ENCODE assay signal across 9 cellular contexts in the genomic region with DNA sequence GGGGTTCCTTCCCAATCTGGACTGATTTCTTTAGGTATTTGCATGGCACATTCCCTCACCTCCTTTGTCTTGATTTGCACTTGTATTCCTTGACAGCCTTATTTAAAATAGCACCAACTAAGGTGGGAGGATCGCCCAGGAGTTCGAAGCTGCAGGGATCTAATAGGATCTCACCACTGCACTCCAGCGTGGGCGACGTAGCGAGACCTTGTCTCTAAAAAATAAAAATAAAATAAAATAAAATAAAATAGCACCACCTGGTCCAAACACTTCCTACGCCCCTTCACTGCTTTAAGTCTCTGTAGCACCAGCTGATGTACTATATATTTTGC. TPM values are rescaled to one million over a fixed set of nuclear protein-coding genes. Genes with fewer than 3 reads are reported as not detected.
DNase-seq lines count a peak whose midpoint lies in the region; ATAC-seq, FAIRE-seq and TF ChIP-seq lines count a peak whose summit lies in the region.
"Had no signal": no experiment of that assay in that cellular context is flagged by ENCODE, and none has a peak within 500 bp of the region (broad histone marks: within the 10 kb centered on the region; RNA-seq: fewer than 3 reads in every experiment).

No MANE protein-coding gene starts in this region.

- POLR2A ChIA-PET in naive thymus-derived CD4-positive, alpha-beta T cell (lab: Charles Lee): interaction anchor here (0.6 to 3.2 kb wide), 6 partner anchors 36 to 701 kb away, joined by 3 to 21 read pairs (median 6); a partner anchor contains a TSS

- peak overlapping the region; percentile 69 to 97 for H3K9ac ChIP-seq in colonic mucosa (ENCODE audit: low read depth in 2 of 2, low read length in 2 of 2)

- no peaks in the 10 kb centered on the region for H3K27me3 ChIP-seq in ACC112 (ENCODE audit: insufficient read depth, low read length)
- no peaks in the 10 kb centered on the region for H3K27me3 ChIP-seq in colonic mucosa
- no peaks in the 10 kb centered on the region for H3K27me3 ChIP-seq in naive thymus-derived CD4-positive, alpha-beta T cell (ENCODE audit: control insufficient read depth in 2 of 2, insufficient read depth in 2 of 2, low read length in 2 of 2)

- peak overlapping the region; percentile 87 to 99 (median 95) for H3K4me3 Mint-ChIP-seq in naive thymus-derived CD4-positive, alpha-beta T cell

- H3K36me3 ChIP-seq in ACC112 (ENCODE audit: insufficient read depth, low read length): no peaks in the 10 kb centered on the region
- no peaks in the 10 kb centered on the region for H3K36me3 ChIP-seq in colonic mucosa
- H3K36me3 ChIP-seq in naive thymus-derived CD4-positive, alpha-beta T cell (ENCODE audit: control insufficient read depth in 2 of 3, insufficient read depth in 3 of 3, low read length in 3 of 3): no peaks in the 10 kb centered on the region

- H3K36me3 Mint-ChIP-seq in naive thymus-derived CD4-positive, alpha-beta T cell: peaks cover 0 to 12% (median 0%) of the 10 kb centered on the region in 5 donors

- H3K27ac Mint-ChIP-seq in naive thymus-derived CD4-positive, alpha-beta T cell: peak overlapping the region; percentile 86 to 97 (median 89)

- H3K4me1 Mint-ChIP-seq in naive thymus-derived CD4-positive, alpha-beta T cell: peaks cover 14 to 29% (median 22%) of the 10 kb centered on the region in 7 donors

- H3K9me3 ChIP-seq in colonic mucosa: no peaks in the 10 kb centered on the region
- H3K9me3 ChIP-seq in naive thymus-derived CD4-positive, alpha-beta T cell (ENCODE audit: control insufficient read depth in 2 of 3, low read length in 3 of 3): no peaks in the 10 kb centered on the region

- H3K4me3 ChIP-seq in ACC112 (ENCODE audit: low read depth, low read length) (peak overlapping the region; percentile 98), colonic mucosa (peak overlapping the region; percentile 62)
- H3K4me3 ChIP-seq in Jurkat, Clone E6-1 (ENCODE audit: low read length): peak overlapping the region; percentile 95
- peak overlapping the region; percentile 99 for H3K4me3 ChIP-seq in naive thymus-derived CD4-positive, alpha-beta T cell (ENCODE audit: low read length)

- no peak for ATAC-seq in naive thymus-derived CD4-positive, alpha-beta T cell
- no peak for ATAC-seq in GM21367 (IDR thresholded peaks at IDR 0.05; ENCODE audit: unreplicated experiment)

- DNase-seq in Jurkat, Clone E6-1 (ENCODE audit: low read depth, low spot score): no peak
- DNase-seq in colonic mucosa (no peak), GM12892 (ENCODE audit: insufficient read length) (no peak), NCI-H1694 treated with DMSO at 0.1 percent for 48 hours (lab: John Stamatoyannopoulos, UW) (no peak), D341Med (ENCODE audit: low spot score) (no peak)
- DNase-seq in naive thymus-derived CD4-positive, alpha-beta T cell: peak in 1 of 9 donors; percentile 10
- DNase-seq: NCI-H1436 treated with DMSO at 0.1 percent for 48 hours had no signal

- CTCF ChIA-PET in naive thymus-derived CD4-positive, alpha-beta T cell (lab: Charles Lee): interaction anchor here (1.0 to 2.7 kb wide), 3 partner anchors 9 to 35 kb away, joined by 3 to 21 read pairs (median 4); a partner anchor contains a TSS

- no peaks in the 10 kb centered on the region for H3K9me3 Mint-ChIP-seq in naive thymus-derived CD4-positive, alpha-beta T cell

- no peaks in the 10 kb centered on the region for H3K79me2 ChIP-seq in ACC112 (ENCODE audit: control insufficient read depth, insufficient read depth, low read length, unreplicated experiment)

- peaks cover 4% of the 10 kb centered on the region for H3K4me1 ChIP-seq in ACC112 (ENCODE audit: control insufficient read depth, insufficient read depth, low read length, unreplicated experiment)
- H3K4me1 ChIP-seq in colonic mucosa: no peaks in the 10 kb centered on the region
- peaks cover 5 to 7% of the 10 kb centered on the region in 2 donors for H3K4me1 ChIP-seq in naive thymus-derived CD4-positive, alpha-beta T cell (ENCODE audit: control insufficient read depth in 2 of 2, insufficient read depth in 2 of 2, low read length in 2 of 2)

- H2AFZ ChIP-seq in ACC112 (ENCODE audit: low read length, unreplicated experiment): no peak overlapping the region

- intact Hi-C loops in colonic mucosa (cut with DNase I): no loop called here
- intact Hi-C loops in naive thymus-derived CD4-positive, alpha-beta T cell (cut with micrococcal nuclease): loop anchor here in 1 of 2 donors (5.0 kb wide), 5 partner anchors 34 to 456 kb away; a partner anchor contains a TSS

- H3K27me3 Mint-ChIP-seq in naive thymus-derived CD4-positive, alpha-beta T cell: peaks cover 0 to 11% (median 0%) of the 10 kb centered on the region in 5 donors

- no peak for TF ChIP-seq POLR2A in GM12892 (IDR thresholded peaks at IDR 0.05; ENCODE audit: low read depth, low read length)

- H3K27ac ChIP-seq in ACC112 (ENCODE audit: low read depth, low read length): no peak overlapping the region
- no peak overlapping the region for H3K27ac ChIP-seq in colonic mucosa
- H3K27ac ChIP-seq in naive thymus-derived CD4-positive, alpha-beta T cell (ENCODE audit: low read depth, low read length): peak overlapping the region; percentile 66

- no peak for TF ChIP-seq CTCF in colonic mucosa (IDR thresholded peaks at IDR 0.05)

- FAIRE-seq in GM12892 (lab: Jason Lieb, UNC): no peak

RNA-seq across cellular contexts. Expression of a gene that starts 0.8 kb away (rescaled TPM):
- 16.4 TPM for polyA plus RNA-seq in Jurkat, Clone E6-1 (2012; ENCODE audit: insufficient read depth, insufficient read length)
- total RNA-seq in colonic mucosa: 1 to 10 TPM; 8.3 to 9.6 TPM
- 10 to 100 TPM; 10.5 to 29.7 (median 14.7) TPM for total RNA-seq in naive thymus-derived CD4-positive, alpha-beta T cell
- polyA plus RNA-seq in naive thymus-derived CD4-positive, alpha-beta T cell: 1 to 10 TPM; 5.9 to 8.3 TPM
- 12.9 TPM for polyA plus RNA-seq in GM12892 (2012; ENCODE audit: missing spikeins)

RNA-seq across cellular contexts. Expression of a gene that starts 19.6 kb away (rescaled TPM):
- polyA plus RNA-seq in Jurkat, Clone E6-1 (2012; ENCODE audit: insufficient read depth, insufficient read length): not detected
- 10 to 100 TPM in 1 of 2 donors, 1 to 10 TPM in 1; 9.1 to 20.2 TPM for total RNA-seq in colonic mucosa
- 10 to 100 TPM in 1 of 5 experiments, 1 to 10 TPM in 4; 1.6 to 16.2 (median 6.5) TPM for total RNA-seq in naive thymus-derived CD4-positive, alpha-beta T cell
- not detected for polyA plus RNA-seq in naive thymus-derived CD4-positive, alpha-beta T cell
- polyA plus RNA-seq in GM12892 (2012; ENCODE audit: missing spikeins): 8.5 TPM

RNA-seq across cellular contexts. Expression of a gene that starts 35.7 kb away (rescaled TPM):
- polyA plus RNA-seq in Jurkat, Clone E6-1 (2012; ENCODE audit: insufficient read depth, insufficient read length): 1,317 TPM
- 100 to 1,000 TPM; 621 to 869 TPM for total RNA-seq in colonic mucosa
- total RNA-seq in naive thymus-derived CD4-positive, alpha-beta T cell: 1,000 to 10,000 TPM in 1 of 5 experiments, 100 to 1,000 TPM in 4; 179 to 1,010 (median 197) TPM
- polyA plus RNA-seq in naive thymus-derived CD4-positive, alpha-beta T cell: 1,000 to 10,000 TPM in 1 of 2 donors, 100 to 1,000 TPM in 1; 945 to 1,099 TPM
- polyA plus RNA-seq in GM12892 (2012; ENCODE audit: missing spikeins): 106 TPM
